Comparison of ENCODE assay signal across 24 cellular contexts in genomic region chr3:26984601-26985000, GRCh38.
"Had no signal": no experiment of that assay in that cellular context is flagged by ENCODE, and none has a peak within 500 bp of the region (broad histone marks: within the 10 kb centered on the region; RNA-seq: fewer than 3 reads in every experiment).

No MANE protein-coding gene starts in this region.

- H3K27me3 ChIP-seq: Peyer's patch, SJCRH30 had no signal

- H3K4me2 ChIP-seq: PC-9 had no signal

- H3K4me3 ChIP-seq: PC-9, Peyer's patch, SJCRH30, SK-N-MC had no signal

- H3K36me3 ChIP-seq: Peyer's patch, SJCRH30 had no signal

- DNase-seq: IMR-90, Karpas-422, KG1, MM.1S, NCI-H1092 treated with DMSO at 0.1 percent for 48 hours, NCI-H1436, NCI-H187, NCI-H2029, NCI-H2081 treated with DMSO at 0.1 percent for 48 hours, NCI-H2171, NCI-H226, NCI-H446, NCI-H510A, NCI-H524 treated with DMSO at 0.1 percent for 48 hours, NCI-H69, NCI-H774, OCI-M1, PC-9, Peyer's patch, SHP77 treated with DMSO at 0.1 percent for 48 hours, SJCRH30 had no signal

- H2AFZ ChIP-seq: PC-9 had no signal

- H3K4me1 ChIP-seq: Peyer's patch, SJCRH30 had no signal

- H3K9me3 ChIP-seq: Peyer's patch, SJCRH30 had no signal

- ATAC-seq: HepG2, Right ventricle myocardium inferior had no signal

- H3K27ac ChIP-seq: PC-9, Peyer's patch, SJCRH30, SK-N-MC had no signal
